Comparison of ENCODE assay signal across 8 cellular contexts in genomic region chr20:53914861-53915458, GRCh38.
DNase-seq lines count a peak whose midpoint lies in the region; ATAC-seq and TF ChIP-seq lines count a peak whose summit lies in the region.

No MANE protein-coding gene starts in this region.

- H3K36me3 Mint-ChIP-seq in activated naive CD4-positive, alpha-beta T cell treated with anti-CD3 and anti-CD28 coated beads, Interleukin-2, amount 10 ng/mL, durations not matched to agents 7 days and 5 days = no peaks in the 10 kb centered on the region

- H3K27me3 Mint-ChIP-seq in activated naive CD4-positive, alpha-beta T cell treated with anti-CD3 and anti-CD28 coated beads, Interleukin-2, amount 10 ng/mL, durations not matched to agents 7 days and 5 days = no peaks in the 10 kb centered on the region

- no peak for TF ChIP-seq CTCF in thoracic aorta (IDR thresholded peaks at IDR 0.05)

- peak overlapping the region; percentile 88 for H3K27ac Mint-ChIP-seq in activated naive CD4-positive, alpha-beta T cell treated with anti-CD3 and anti-CD28 coated beads, Interleukin-2, amount 10 ng/mL, durations not matched to agents 7 days and 5 days

- peak overlapping the region; percentile 82 for H3K4me3 Mint-ChIP-seq in activated naive CD4-positive, alpha-beta T cell treated with anti-CD3 and anti-CD28 coated beads, Interleukin-2, amount 10 ng/mL, durations not matched to agents 7 days and 5 days

- peaks cover 38% of the 10 kb centered on the region for H3K4me1 Mint-ChIP-seq in activated naive CD4-positive, alpha-beta T cell treated with anti-CD3 and anti-CD28 coated beads, Interleukin-2, amount 10 ng/mL, durations not matched to agents 7 days and 5 days

- no peaks in the 10 kb centered on the region for H3K27me3 ChIP-seq in thoracic aorta (replicated peaks; ENCODE audit: insufficient read depth)

- H3K9me3 ChIP-seq in thoracic aorta = no peaks in the 10 kb centered on the region

- no peaks in the 10 kb centered on the region for H3K36me3 ChIP-seq in thoracic aorta

- no peak for DNase-seq in activated naive CD4-positive, alpha-beta T cell treated with anti-CD3 and anti-CD28 coated beads, Interleukin-2, amount 10 ng/mL, durations not matched to agents 7 days and 5 days
- no peak for DNase-seq in activated naive CD4-positive, alpha-beta T cell treated with anti-CD3 and anti-CD28 coated beads, Interleukin-2, amount 50 U/mL, for 16 hours
- DNase-seq in astrocyte of the hippocampus (ENCODE audit: low read depth, low spot score) (peak; percentile 47), left kidney (ENCODE audit: low read depth, low spot score) (peak; percentile 82), thoracic aorta (ENCODE audit: low spot score) (no peak), OCI-M2 (lab: John Stamatoyannopoulos, UW; ENCODE audit: unreplicated experiment) (no peak)
- no peak for DNase-seq in central memory CD4-positive, alpha-beta T cell

- CTCF ChIA-PET in activated naive CD4-positive, alpha-beta T cell treated with anti-CD3 and anti-CD28 coated beads, Interleukin-2, amount 10 ng/mL, durations not matched to agents 7 days and 5 days (lab: Charles Lee) = interaction anchor here (0.9 to 3.1 kb wide), 30 partner anchors 9 to 336 kb away, joined by 3 to 35 read pairs (median 6); no protein-coding TSS in a partner anchor

- peaks cover 3% of the 10 kb centered on the region for H3K9me3 Mint-ChIP-seq in activated naive CD4-positive, alpha-beta T cell treated with anti-CD3 and anti-CD28 coated beads, Interleukin-2, amount 10 ng/mL, durations not matched to agents 7 days and 5 days

- ATAC-seq in thoracic aorta (ENCODE audit: insufficient number of reproducible peaks, low FRiP score, low read depth) = no peak
- no peak for ATAC-seq in HG03039 (IDR thresholded peaks at IDR 0.05; ENCODE audit: unreplicated experiment)

- peak overlapping the region; percentile 70 to 73 for H3K27ac ChIP-seq in thoracic aorta

- peak overlapping the region; percentile 85 for H3K4me3 ChIP-seq in thoracic aorta

- peaks cover 11 to 35% of the 10 kb centered on the region in 2 donors for H3K4me1 ChIP-seq in thoracic aorta (ENCODE audit: control insufficient read depth in 1 of 2, low read depth in 2 of 2)

Comparison
In these comparisons a context has a peak if more than half of its experiments do, and no peak if none do; other contexts are left out.
1. DNase-seq: peak in astrocyte of the hippocampus (single experiment) and left kidney (single experiment); none in activated naive CD4-positive, alpha-beta T cell treated with anti-CD3 and anti-CD28 coated beads, Interleukin-2, amount 10 ng/mL, durations not matched to agents 7 days and 5 days (single experiment), activated naive CD4-positive, alpha-beta T cell treated with anti-CD3 and anti-CD28 coated beads, Interleukin-2, amount 50 U/mL, for 16 hours (single experiment), thoracic aorta (single experiment), OCI-M2 (single experiment) and central memory CD4-positive, alpha-beta T cell (single experiment).